1 cellular context compared by ENCODE assay signal in genomic region chr11:64888761-64889511, GRCh38.
TF ChIP-seq lines count a peak whose summit lies in the region.

No MANE protein-coding gene starts in this region.

TF ChIP-seq in K562, 482 proteins besides CTCF, POLR2A, EP300 and RAD21 (continued from another document and continues in another):
- no peak for TF ChIP-seq BRD9 (IDR thresholded peaks at IDR 0.05; ENCODE audit: low read depth, partially characterized antibody)
- no peak for TF ChIP-seq SMC3 (conservative IDR thresholded peaks at IDR 0.05; ENCODE audit: insufficient read depth, low read depth, low read length)
- TF ChIP-seq ZNF407 (IDR thresholded peaks at IDR 0.05; ENCODE audit: low read depth), result no peak
- no peak for TF ChIP-seq BMI1 (IDR thresholded peaks at IDR 0.05; ENCODE audit: low read length)
- 0 out of 2 replicates have a peak, but pooled peaks have one; percentile 68 for TF ChIP-seq PTBP1 (IDR thresholded peaks at IDR 0.05; ENCODE audit: low read depth, low read length)
- no peak for TF ChIP-seq ETV6 (IDR thresholded peaks at IDR 0.05; ENCODE audit: borderline replicate concordance in 1 of 2, low read depth in 2 of 2, low read length in 1 of 2)
- TF ChIP-seq ETV6 (CRISPR knock-in tag; IDR thresholded peaks at IDR 0.05; ENCODE audit: borderline replicate concordance), result no peak
- TF ChIP-seq CLOCK (CRISPR knock-in tag; IDR thresholded peaks at IDR 0.05; ENCODE audit: borderline replicate concordance), result no peak
- TF ChIP-seq SMAD1 (IDR thresholded peaks at IDR 0.05; ENCODE audit: low read depth, low read length, partially characterized antibody), result peak; percentile 83
- no peak for TF ChIP-seq ZNF449 (CRISPR knock-in tag; IDR thresholded peaks at IDR 0.05)
- no peak for TF ChIP-seq ZNF224 (CRISPR knock-in tag; IDR thresholded peaks at IDR 0.05)
- TF ChIP-seq OTX1 (CRISPR knock-in tag; IDR thresholded peaks at IDR 0.05), result no peak
- no peak for TF ChIP-seq ARID2 (IDR thresholded peaks at IDR 0.05)
- TF ChIP-seq ESRRA (IDR thresholded peaks at IDR 0.05; ENCODE audit: borderline replicate concordance, low read depth), result peak; percentile 69; the same call in 1 of the 2 replicates
- no peak for TF ChIP-seq TAF7 (tag; IDR thresholded peaks at IDR 0.05)
- TF ChIP-seq SMARCA4 (IDR thresholded peaks at IDR 0.05), result peak; percentile 99
- no peak; the same call in 1 of the 2 replicates for TF ChIP-seq ATF4 (CRISPR knock-in tag; IDR thresholded peaks at IDR 0.05)
- TF ChIP-seq TFAM (CRISPR knock-in tag; conservative IDR thresholded peaks at IDR 0.05), result no peak
- TF ChIP-seq U2AF1 (optimal IDR thresholded peaks at IDR 0.05; ENCODE audit: low read depth, low read length), result no peak
- TF ChIP-seq ZNF175 (CRISPR knock-in tag; IDR thresholded peaks at IDR 0.05; ENCODE audit: low read depth), result peak; percentile 83; the same call in 1 of the 2 replicates
- peak; percentile 88; the same call in 1 of the 2 replicates for TF ChIP-seq MYC (IDR thresholded peaks at IDR 0.05; ENCODE audit: low read depth, low read length)
- no peak for TF ChIP-seq MYC (CRISPR knock-in tag; IDR thresholded peaks at IDR 0.05; ENCODE audit: borderline replicate concordance, low read depth)
- TF ChIP-seq ZNF398 (CRISPR knock-in tag; IDR thresholded peaks at IDR 0.05), result no peak
- TF ChIP-seq ELK1 (CRISPR knock-in tag; IDR thresholded peaks at IDR 0.05), result no peak
- TF ChIP-seq FOXJ3 (CRISPR knock-in tag; IDR thresholded peaks at IDR 0.05), result no peak
- no peak for TF ChIP-seq SNRNP70 (optimal IDR thresholded peaks at IDR 0.05; ENCODE audit: low read depth, low read length)
- no peak for TF ChIP-seq FUS (optimal IDR thresholded peaks at IDR 0.05; ENCODE audit: low read depth, low read length)
- no peak for TF ChIP-seq ZNF280B (CRISPR knock-in tag; IDR thresholded peaks at IDR 0.05)
- TF ChIP-seq ZBTB33 (CRISPR knock-in tag; IDR thresholded peaks at IDR 0.05), result no peak; the same call in 1 of the 2 replicates
- TF ChIP-seq SMAD4 (CRISPR knock-in tag; conservative IDR thresholded peaks at IDR 0.05), result peak; percentile 97
- peak; percentile 45; the same call in 1 of the 2 replicates for TF ChIP-seq MAFK (IDR thresholded peaks at IDR 0.05; ENCODE audit: low read length)
- TF ChIP-seq GATAD2B (IDR thresholded peaks at IDR 0.05; ENCODE audit: borderline replicate concordance), result peak; percentile 94
- TF ChIP-seq CSDE1 (IDR thresholded peaks at IDR 0.05), result no peak
- peak; percentile 95; the same call in 1 of the 2 replicates for TF ChIP-seq CC2D1A (IDR thresholded peaks at IDR 0.05)
- TF ChIP-seq LCOR (CRISPR knock-in tag; IDR thresholded peaks at IDR 0.05), result no peak
